29 cellular contexts compared by ENCODE assay signal in genomic region chr10:27618036-27618615, GRCh38.
"Had no signal": no experiment of that assay in that cellular context is flagged by ENCODE, and none has a peak within 500 bp of the region (broad histone marks: within the 10 kb centered on the region; RNA-seq: fewer than 3 reads in every experiment).

No MANE protein-coding gene starts in this region.

- H3K9ac ChIP-seq: parathyroid adenoma had no signal

- H2AFZ ChIP-seq: hepatocyte, parathyroid adenoma had no signal

- H3K4me2 ChIP-seq: hepatocyte had no signal

- ATAC-seq: left cardiac atrium; left ventricle myocardium superior; natural killer cell treated with Interleukin-12 subunit alpha and Interleukin-12 subunit beta and Interleukin-15 and Interleukin-18, amount 100 ng/mL, for 72 hours; right lobe of liver; stimulated activated naive B cell treated with anti-CD40 and anti-IgM and Interleukin-4, amounts not matched to agents 10 μg/mL and 1 μg/mL and 100 μg/mL, for 72 hours; stimulated activated naive CD8-positive, alpha-beta T cell treated with anti-CD3 and anti-CD28 coated beads, Interleukin-15, amount 100 ng/mL, for 72 hours; upper lobe of right lung had no signal

- H3K9me3 Mint-ChIP-seq: dendritic cell treated with granulocyte-macrophage colony-stimulating factor and Interleukin-4, amounts not matched to agents 40 ng/mL and 50 ng/mL, for 4 days; natural killer cell treated with Interleukin-12 subunit alpha and Interleukin-12 subunit beta and Interleukin-15 and Interleukin-18, amount 100 ng/mL, for 72 hours had no signal

- H3K4me1 Mint-ChIP-seq: stimulated activated naive B cell treated with anti-CD40 and anti-IgM and Interleukin-4, amounts not matched to agents 10 μg/mL and 1 μg/mL and 100 μg/mL, for 72 hours; stimulated activated naive CD8-positive, alpha-beta T cell treated with anti-CD3 and anti-CD28 coated beads, Interleukin-15, amount 100 ng/mL, for 72 hours had no signal

- H3K4me1 ChIP-seq: parathyroid adenoma, prostate gland, right lobe of liver, spleen, testis, upper lobe of right lung had no signal

- H3K36me3 Mint-ChIP-seq: natural killer cell treated with Interleukin-12 subunit alpha and Interleukin-12 subunit beta and Interleukin-15 and Interleukin-18, amount 100 ng/mL, for 72 hours; stimulated activated naive B cell treated with anti-CD40 and anti-IgM and Interleukin-4, amounts not matched to agents 10 μg/mL and 1 μg/mL and 100 μg/mL, for 72 hours had no signal

- H3K27me3 ChIP-seq: esophagus muscularis mucosa, hepatocyte, right lobe of liver, testis, upper lobe of right lung had no signal

- H3K4me3 ChIP-seq: esophagus muscularis mucosa, hepatocyte, lung, prostate gland, right lobe of liver, spleen, testis, tibial nerve, upper lobe of right lung had no signal

- H3K36me3 ChIP-seq: esophagus muscularis mucosa, prostate gland, right lobe of liver, spleen, tibial nerve, upper lobe of right lung had no signal

- H3K27ac ChIP-seq: epithelial cell of prostate, hepatocyte, parathyroid adenoma, prostate gland, right lobe of liver, spleen, testis, tibial nerve, upper lobe of right lung had no signal

- H3K27ac Mint-ChIP-seq: dendritic cell treated with granulocyte-macrophage colony-stimulating factor and Interleukin-4, amounts not matched to agents 40 ng/mL and 50 ng/mL, for 4 days; natural killer cell treated with Interleukin-12 subunit alpha and Interleukin-12 subunit beta and Interleukin-15 and Interleukin-18, amount 100 ng/mL, for 72 hours; stimulated activated naive B cell treated with anti-CD40 and anti-IgM and Interleukin-4, amounts not matched to agents 10 μg/mL and 1 μg/mL and 100 μg/mL, for 72 hours had no signal

- H3K27me3 Mint-ChIP-seq: stimulated activated naive CD8-positive, alpha-beta T cell treated with anti-CD3 and anti-CD28 coated beads, Interleukin-15, amount 100 ng/mL, for 72 hours had no signal

- H3K4me3 Mint-ChIP-seq: dendritic cell treated with granulocyte-macrophage colony-stimulating factor and Interleukin-4, amounts not matched to agents 40 ng/mL and 50 ng/mL, for 4 days; natural killer cell treated with Interleukin-12 subunit alpha and Interleukin-12 subunit beta and Interleukin-15 and Interleukin-18, amount 100 ng/mL, for 72 hours; stimulated activated naive B cell treated with anti-CD40 and anti-IgM and Interleukin-4, amounts not matched to agents 10 μg/mL and 1 μg/mL and 100 μg/mL, for 72 hours; stimulated activated naive CD8-positive, alpha-beta T cell treated with anti-CD3 and anti-CD28 coated beads, Interleukin-15, amount 100 ng/mL, for 72 hours had no signal

- FAIRE-seq: colon, kidney had no signal

- H3K79me2 ChIP-seq: hepatocyte, parathyroid adenoma had no signal

- DNase-seq: cerebellar nuclear complex; effector CD4-positive, alpha-beta T cell; foreskin melanocyte; head of caudate nucleus; kidney; left cardiac atrium; left ventricle myocardium superior; mesenchymal stem cell; midbrain; retina; right lobe of liver; spleen; stimulated activated CD4-positive, alpha-beta T cell treated with anti-CD3 and anti-CD28 coated beads, Interleukin-15, amount 100 ng/mL, for 24 hours; stimulated activated CD4-positive, alpha-beta T cell treated with anti-CD3 and anti-CD28 coated beads, Interleukin-1b, Interleukin-23, amount 100 ng/mL, for 48 hours; stimulated activated CD4-positive, alpha-beta T cell treated with anti-CD3 and anti-CD28 coated beads, Interleukin-4, amount 100 ng/mL, for 4 hours; stimulated activated naive B cell treated with anti-CD40 and anti-IgM and Interleukin-4, amounts not matched to agents 10 μg/mL and 1 μg/mL and 100 μg/mL, for 72 hours; stimulated activated naive CD8-positive, alpha-beta T cell treated with anti-CD3 and anti-CD28 coated beads, Interleukin-15, amount 100 ng/mL, for 72 hours; testis; upper lobe of right lung had no signal

- H3K9me3 ChIP-seq: esophagus muscularis mucosa, prostate gland, right lobe of liver, spleen, testis, tibial nerve, upper lobe of right lung had no signal
